In genomic region chr11:3044004-3044403, GRCh38 we compare ENCODE assay signal across 13 cellular contexts. TPM values are rescaled to one million over a fixed set of nuclear protein-coding genes. Genes with fewer than 3 reads are reported as not detected.
DNase-seq lines count a peak whose midpoint lies in the region; ATAC-seq and TF ChIP-seq lines count a peak whose summit lies in the region.
"Had no signal": no experiment of that assay in that cellular context is flagged by ENCODE, and none has a peak within 500 bp of the region (broad histone marks: within the 10 kb centered on the region; RNA-seq: fewer than 3 reads in every experiment).

No MANE protein-coding gene starts in this region.

- H3K36me3 ChIP-seq in BLaER1 treated with 17β-estradiol and CSF1 and Interleukin-3, amounts not matched to agents 10 nM and 100 nM, result peaks cover 72 to 98% (median 87%) of the 10 kb centered on the region in 11 experiments
- peaks cover 45% of the 10 kb centered on the region for H3K36me3 ChIP-seq in skeletal muscle satellite cell (ENCODE audit: insufficient read depth, low read length)

- H3K4me3 Mint-ChIP-seq in WTC11, result no peak overlapping the region
- H3K4me3 Mint-ChIP-seq in type B pancreatic cell, result no peak overlapping the region
- H3K4me3 Mint-ChIP-seq: neural crest cell had no signal

- TF ChIP-seq CTCF in WTC11 (IDR thresholded peaks at IDR 0.05) (no peak), type B pancreatic cell (conservative IDR thresholded peaks at IDR 0.05) (no peak)

- H3K27me3 Mint-ChIP-seq in WTC11 (ENCODE audit: low read depth) (no peaks in the 10 kb centered on the region), type B pancreatic cell (no peaks in the 10 kb centered on the region)

- H3K27ac Mint-ChIP-seq in WTC11, result peak overlapping the region; percentile 71
- H3K27ac Mint-ChIP-seq in type B pancreatic cell, result no peak overlapping the region

- no peaks in the 10 kb centered on the region for H3K4me1 Mint-ChIP-seq in WTC11
- no peaks in the 10 kb centered on the region for H3K4me1 Mint-ChIP-seq in type B pancreatic cell (ENCODE audit: unreplicated experiment)
- H3K4me1 Mint-ChIP-seq: neural crest cell had no signal

- peaks cover 24% of the 10 kb centered on the region for H3K36me3 Mint-ChIP-seq in WTC11
- peaks cover 6% of the 10 kb centered on the region for H3K36me3 Mint-ChIP-seq in type B pancreatic cell

- POLR2A ChIA-PET in WTC11 (lab: Charles Lee), result no interaction called here

- H3K27ac ChIP-seq in BLaER1 treated with 17β-estradiol and CSF1 and Interleukin-3, amounts not matched to agents 10 nM and 100 nM, result peak overlapping the region in 1 of 11 experiments; percentile 42; a peak in 1 of 22 replicates
- H3K27ac ChIP-seq in caudate nucleus (ENCODE audit: low read depth, low read length), result no peak overlapping the region
- H3K27ac ChIP-seq: C4-2B had no signal

- peaks cover 77 to 100% (median 97%) of the 10 kb centered on the region in 11 experiments for H4K20me1 ChIP-seq in BLaER1 treated with 17β-estradiol and CSF1 and Interleukin-3, amounts not matched to agents 10 nM and 100 nM

- DNase-seq in WTC11 (ENCODE audit: low spot score), result no peak
- DNase-seq in glomerular visceral epithelial cell (ENCODE audit: extremely low spot score), result peak; percentile 21
- DNase-seq in globus pallidus (ENCODE audit: low spot score), result no peak
- no peak for DNase-seq in caudate nucleus (lab: John Stamatoyannopoulos, UW)
- DNase-seq in type B pancreatic cell (ENCODE audit: extremely low spot score, unreplicated experiment), result no peak
- DNase-seq: central memory CD4-positive, alpha-beta T cell; EL; H7 had no signal

- 0 out of 22 replicates have a peak overlapping the region, but pooled peaks of 2 of the 11 experiments have one; percentile 3 to 6 for H3K4me2 ChIP-seq in BLaER1 treated with 17β-estradiol and CSF1 and Interleukin-3, amounts not matched to agents 10 nM and 100 nM
- H3K4me2 ChIP-seq in skeletal muscle satellite cell (ENCODE audit: low read length), result peak overlapping the region; percentile 46

- H3K4me1 ChIP-seq in BLaER1 treated with 17β-estradiol and CSF1 and Interleukin-3, amounts not matched to agents 10 nM and 100 nM, result peaks cover 12 to 38% (median 21%) of the 10 kb centered on the region in 10 experiments
- peaks cover 23% of the 10 kb centered on the region for H3K4me1 ChIP-seq in skeletal muscle satellite cell (ENCODE audit: control insufficient read depth, insufficient read depth, low read length)

- CTCF ChIA-PET in WTC11 (lab: Charles Lee), result interaction anchor here (0.7 to 5.7 kb wide), 2 partner anchors 23 to 48 kb away, joined by 3 to 49 read pairs; no protein-coding TSS in a partner anchor

- H3K4me3 ChIP-seq in BLaER1 treated with 17β-estradiol and CSF1 and Interleukin-3, amounts not matched to agents 10 nM and 100 nM, result no peak overlapping the region
- H3K4me3 ChIP-seq in skeletal muscle satellite cell (ENCODE audit: low read length), result no peak overlapping the region

- no peaks in the 10 kb centered on the region for H3K27me3 ChIP-seq in BLaER1 treated with 17β-estradiol and CSF1 and Interleukin-3, amounts not matched to agents 10 nM and 100 nM
- no peaks in the 10 kb centered on the region for H3K27me3 ChIP-seq in skeletal muscle satellite cell (ENCODE audit: control insufficient read depth, insufficient read depth, low read length)

- ATAC-seq in WTC11, result no peak
- ATAC-seq in GM19324 (IDR thresholded peaks at IDR 0.05; ENCODE audit: low FRiP score, unreplicated experiment), result no peak

- H3K9ac ChIP-seq in BLaER1 treated with 17β-estradiol and CSF1 and Interleukin-3, amounts not matched to agents 10 nM and 100 nM, result peak overlapping the region in 6 of 11 experiments; percentile 15 to 51 (median 34); a peak in 2 of 22 replicates
- peak overlapping the region; percentile 11 for H3K9ac ChIP-seq in skeletal muscle satellite cell (ENCODE audit: low read depth, low read length)

- H3K9me3 ChIP-seq in BLaER1 treated with 17β-estradiol and CSF1 and Interleukin-3, amounts not matched to agents 10 nM and 100 nM (replicated peaks in 1 of 11), result no peaks in the 10 kb centered on the region
- H3K9me3 ChIP-seq in skeletal muscle satellite cell (replicated peaks; ENCODE audit: low read length), result no peaks in the 10 kb centered on the region

- H3K9me3 Mint-ChIP-seq in WTC11 (no peaks in the 10 kb centered on the region), type B pancreatic cell (no peaks in the 10 kb centered on the region)
- H3K9me3 Mint-ChIP-seq: neural crest cell had no signal

TF ChIP-seq in WTC11, 78 proteins besides CTCF, POLR2A, EP300 and RAD21 (continues in another document):
- TF ChIP-seq ATF3 (CRISPR knock-in tag; conservative IDR thresholded peaks at IDR 0.05) (no peak), CDX4 (CRISPR knock-in tag; IDR thresholded peaks at IDR 0.05; ENCODE audit: borderline replicate concordance) (no peak), USF1 (CRISPR knock-in tag; IDR thresholded peaks at IDR 0.05) (no peak), ZNF423 (CRISPR knock-in tag; IDR thresholded peaks at IDR 0.05) (no peak), HMGXB4 (CRISPR knock-in tag; IDR thresholded peaks at IDR 0.05) (no peak), E2F1 (CRISPR knock-in tag; IDR thresholded peaks at IDR 0.05) (no peak), CREB1 (CRISPR knock-in tag; IDR thresholded peaks at IDR 0.05) (no peak), ERG (CRISPR knock-in tag; IDR thresholded peaks at IDR 0.05) (no peak)

RNA-seq across cellular contexts. Expression of gene CARS1, which starts 13.2 kb away (rescaled TPM):
- 57.9 to 92.0 TPM (median 62.0 TPM) in 3 replicates for total RNA-seq in WTC11 (2021)
- total RNA-seq in skeletal muscle satellite cell (2012; rRNA removed), result 52.0 and 56.5 TPM in 2 replicates
- 38.9 and 47.8 TPM in 2 replicates for total RNA-seq in type B pancreatic cell (ENCODE audit: low replicate concordance)

RNA-seq across cellular contexts. Expression of gene NAP1L4, which starts 51.9 kb away (rescaled TPM):
- total RNA-seq in WTC11 (2021) (160 to 189 TPM (median 181 TPM) in 3 replicates), type B pancreatic cell (ENCODE audit: low replicate concordance) (137 and 172 TPM in 2 replicates)
- 62.7 and 72.5 TPM in 2 replicates for total RNA-seq in skeletal muscle satellite cell (2012; rRNA removed)
